ENCODE assay signal across 32 cellular contexts in genomic region chr5:2531318-2531717, GRCh38.
"Had no signal": no experiment of that assay in that cellular context is flagged by ENCODE, and none has a peak within 500 bp of the region (broad histone marks: within the 10 kb centered on the region; RNA-seq: fewer than 3 reads in every experiment).

No MANE protein-coding gene starts in this region.

- H3K4me3 ChIP-seq: adrenal gland, ascending aorta, breast epithelium, cardiac muscle cell, coronary artery, esophagus squamous epithelium, gastroesophageal sphincter, heart right ventricle had no signal

- H3K9me3 ChIP-seq: adrenal gland, ascending aorta had no signal

- H3K36me3 ChIP-seq: adrenal gland, ascending aorta, breast epithelium, cardiac muscle cell, esophagus squamous epithelium, gastroesophageal sphincter, heart right ventricle had no signal

- DNase-seq: activated CD4-positive, alpha-beta memory T cell treated with anti-CD3 and anti-CD28 coated beads for 36 hours; activated CD4-positive, alpha-beta T cell treated with anti-CD3 and anti-CD28 coated beads for 36 hours; activated CD4-positive, alpha-beta T cell treated with anti-CD3 and anti-CD28 coated beads, Interleukin-2, amount 10 ng/mL, durations not matched to agents 24 days and 14 days; activated CD4-positive, CD25-positive, alpha-beta regulatory T cell; activated CD4-positive, CD25-positive, alpha-beta regulatory T cell treated with anti-CD3 and anti-CD28 coated beads, Interleukin-2, amount 50 U/mL, for 72 hours; activated CD8-positive, alpha-beta memory T cell treated with anti-CD3 and anti-CD28 coated beads, Interleukin-2, amount 10 ng/mL, durations not matched to agents 7 days and 5 days; activated CD8-positive, alpha-beta memory T cell treated with anti-CD3 and anti-CD28 coated beads, Interleukin-2, amount 50 U/mL, for 4 hours; activated CD8-positive, alpha-beta T cell treated with anti-CD3 and anti-CD28 coated beads, Interleukin-2, amount 10 ng/mL, durations not matched to agents 7 days and 5 days; activated effector memory CD4-positive, alpha-beta T cell treated with anti-CD3 and anti-CD28 coated beads, Interleukin-2, amount 50 U/mL, for 16 hours; activated naive CD4-positive, alpha-beta T cell treated with anti-CD3 and anti-CD28 coated beads for 36 hours; activated naive CD8-positive, alpha-beta T cell treated with anti-CD3 and anti-CD28 coated beads for 36 hours; activated naive CD8-positive, alpha-beta T cell treated with anti-CD3 and anti-CD28 coated beads, Interleukin-2, amount 50 U/mL, for 24 hours; activated T-cell treated with anti-CD3 and anti-CD28 coated beads, Interleukin-2, amount 50 U/mL, for 1 hour; activated T-cell treated with anti-CD3 and anti-CD28 coated beads, Interleukin-2, amount 50 U/mL, for 48 hours; central memory CD4-positive, alpha-beta T cell; cerebellar nuclear complex; dermis blood vessel endothelial cell; effector CD8-positive, alpha-beta T cell; esophagus squamous epithelium; foreskin melanocyte; heart right ventricle; T-helper 1 cell; T-helper 17 cell had no signal

- H3K27ac ChIP-seq: adrenal gland, ascending aorta, breast epithelium, cardiac muscle cell, coronary artery, epithelial cell of prostate, esophagus squamous epithelium, gastroesophageal sphincter, heart right ventricle had no signal

- ATAC-seq: activated CD4-positive, alpha-beta T cell treated with anti-CD3 and anti-CD28 coated beads for 36 hours; activated CD8-positive, alpha-beta memory T cell treated with anti-CD3 and anti-CD28 coated beads, Interleukin-2, amount 10 ng/mL, durations not matched to agents 7 days and 5 days; activated CD8-positive, alpha-beta T cell treated with anti-CD3 and anti-CD28 coated beads, Interleukin-2, amount 10 ng/mL, durations not matched to agents 7 days and 5 days; activated naive CD8-positive, alpha-beta T cell treated with anti-CD3 and anti-CD28 coated beads, Interleukin-2, amount 50 U/mL, for 24 hours; gastroesophageal sphincter; heart right ventricle; T-helper 17 cell had no signal

- H3K4me1 ChIP-seq: adrenal gland, ascending aorta, breast epithelium, esophagus squamous epithelium, gastroesophageal sphincter, heart right ventricle had no signal

- H3K27me3 ChIP-seq: ascending aorta, cardiac muscle cell had no signal

- FAIRE-seq: endometrium, endothelial cell of umbilical vein had no signal
